In genomic region chr3:107621465-107621864, GRCh38 we compare ENCODE assay signal across 15 cellular contexts.
DNase-seq lines count a peak whose midpoint lies in the region; ATAC-seq, FAIRE-seq and TF ChIP-seq lines count a peak whose summit lies in the region.
"Had no signal": no experiment of that assay in that cellular context is flagged by ENCODE, and none has a peak within 500 bp of the region (broad histone marks: within the 10 kb centered on the region; RNA-seq: fewer than 3 reads in every experiment).

No MANE protein-coding gene starts in this region.

- H3K4me1 ChIP-seq in GM12878 (ENCODE audit: control insufficient read depth, insufficient read depth, low read length) (peaks cover 15% of the 10 kb centered on the region), thyroid gland (no peaks in the 10 kb centered on the region)

- no peak overlapping the region for H3K4me3 Mint-ChIP-seq in stimulated activated naive CD8-positive, alpha-beta T cell treated with anti-CD3 and anti-CD28 coated beads, Interleukin-15, Interleukin-2, amounts not matched to agents 100 ng/mL and 50 ng/mL, for 24 hours
- no peak overlapping the region for H3K4me3 Mint-ChIP-seq in stimulated activated naive CD8-positive, alpha-beta T cell treated with anti-CD3 and anti-CD28 coated beads, Interleukin-15, amount 100 ng/mL, for 72 hours
- H3K4me3 Mint-ChIP-seq: CD4-positive, CD25-positive, alpha-beta regulatory T cell had no signal

- TF ChIP-seq RAD21 in GM12878 (IDR thresholded peaks at IDR 0.05; ENCODE audit: insufficient read depth, low read depth, low read length), result no peak

- H3K27me3 Mint-ChIP-seq in stimulated activated naive CD8-positive, alpha-beta T cell treated with anti-CD3 and anti-CD28 coated beads, Interleukin-15, Interleukin-2, amounts not matched to agents 100 ng/mL and 50 ng/mL, for 24 hours, result no peaks in the 10 kb centered on the region
- H3K27me3 Mint-ChIP-seq in stimulated activated naive CD8-positive, alpha-beta T cell treated with anti-CD3 and anti-CD28 coated beads, Interleukin-15, amount 100 ng/mL, for 72 hours, result no peaks in the 10 kb centered on the region
- H3K27me3 Mint-ChIP-seq: CD4-positive, CD25-positive, alpha-beta regulatory T cell had no signal

- in situ Hi-C loops in GM12878 (cut with MboI), result no loop called here
- in situ Hi-C loops in GM13977 (cut with MboI; ENCODE audit: low pct_unique_long_range_greater_than_20kb, low sequenced_read_pairs, unreplicated experiment), result no loop called here

- peaks cover 24% of the 10 kb centered on the region for H3K79me2 ChIP-seq in GM12878 (ENCODE audit: control insufficient read depth, insufficient read depth, low read length)

- no peaks in the 10 kb centered on the region for H4K20me1 ChIP-seq in GM12878 (ENCODE audit: control insufficient read depth, insufficient read depth)

- TF ChIP-seq EP300 in GM12878 (IDR thresholded peaks at IDR 0.05; ENCODE audit: borderline replicate concordance in 1 of 2, control insufficient read depth in 1 of 2, low read depth in 2 of 2, low read length in 2 of 2), result no peak

- H3K9me3 ChIP-seq in GM12878 (replicated peaks; ENCODE audit: control insufficient read depth, insufficient read depth, low read length) (no peaks in the 10 kb centered on the region; the same call in 2 of the 3 replicates), thyroid gland (no peaks in the 10 kb centered on the region)

- H3K27ac ChIP-seq in GM12878 (ENCODE audit: control insufficient read depth, insufficient read depth) (no peak overlapping the region), thyroid gland (no peak overlapping the region)
- H3K27ac ChIP-seq: 22Rv1, GM23248 had no signal

- CTCF ChIA-PET in GM12878 (lab: Yijun Ruan, JAX), result interaction anchor here (1.0 to 1.3 kb wide), 5 partner anchors 9 to 46 kb away, joined by 3 to 5 read pairs (median 3); no protein-coding TSS in a partner anchor

- no peak overlapping the region for H2AFZ ChIP-seq in GM12878 (ENCODE audit: control insufficient read depth, low read depth, low read length)
- H2AFZ ChIP-seq: GM23248 had no signal

- no peak for TF ChIP-seq POLR2A in GM12878 (IDR thresholded peaks at IDR 0.05; ENCODE audit: low read depth, low read length)
- no peak for TF ChIP-seq POLR2A in thyroid gland (IDR thresholded peaks at IDR 0.05)

- H3K9ac ChIP-seq in GM12878 (ENCODE audit: control insufficient read depth, insufficient read depth, low read length), result no peak overlapping the region
- H3K9ac ChIP-seq: GM23248 had no signal

- DNase-seq in NOMO-1 treated with DMSO at 0.1 percent for 48 hours (lab: John Stamatoyannopoulos, UW; ENCODE audit: unreplicated experiment) (peak; percentile 13), NOMO-1 treated with dmso at 0.1 percent for 144 hours (lab: John Stamatoyannopoulos, UW; ENCODE audit: unreplicated experiment) (no peak), GM12878 (ENCODE audit: low read depth, low spot score) (no peak), LoVo (ENCODE audit: low spot score) (no peak), thyroid gland (no peak), GM13977 (ENCODE audit: low spot score) (no peak)
- no peak for DNase-seq in stimulated activated naive CD8-positive, alpha-beta T cell treated with anti-CD3 and anti-CD28 coated beads, Interleukin-15, amount 100 ng/mL, for 72 hours
- DNase-seq: CD4-positive, CD25-positive, alpha-beta regulatory T cell; DMS53; GF-D8; GM23248 had no signal

- intact Hi-C loops in GM12878 (cut with micrococcal nuclease; ENCODE audit: unreplicated experiment) (no loop called here), thyroid gland (cut with DNase I) (no loop called here)

- H3K27me3 ChIP-seq in GM12878 (replicated peaks in 1 of 2; ENCODE audit: control insufficient read depth in 2 of 2, insufficient read depth in 2 of 2, low read length in 1 of 2) (no peaks in the 10 kb centered on the region), thyroid gland (no peaks in the 10 kb centered on the region)

- WGBS in GM12878 (ENCODE audit: insufficient coverage, insufficient replicate concordance, low lambda C conversion rate, missing lambda C conversion rate), result 96% methylated on average over 3 of the region's 3 CpGs
- 78 to 87% methylated on average over 3 of the region's 3 CpGs for WGBS in thyroid gland, 2 donors

- RAD21 ChIA-PET in GM12878 (lab: Charles Lee; ENCODE audit: unreplicated experiment), result interaction anchor here (1.3 kb wide), 1 partner anchor 11 kb away, joined by 6 read pairs; no protein-coding TSS in a partner anchor

- H3K4me1 Mint-ChIP-seq in stimulated activated naive CD8-positive, alpha-beta T cell treated with anti-CD3 and anti-CD28 coated beads, Interleukin-15, Interleukin-2, amounts not matched to agents 100 ng/mL and 50 ng/mL, for 24 hours (ENCODE audit: low read depth), result peaks cover 60% of the 10 kb centered on the region
- peaks cover 54% of the 10 kb centered on the region for H3K4me1 Mint-ChIP-seq in stimulated activated naive CD8-positive, alpha-beta T cell treated with anti-CD3 and anti-CD28 coated beads, Interleukin-15, amount 100 ng/mL, for 72 hours

- no peak for TF ChIP-seq CTCF in GM12878 (IDR thresholded peaks at IDR 0.05 in 2 of 3, conservative IDR thresholded peaks at IDR 0.05 in 1 of 3; ENCODE audit: control insufficient read depth in 2 of 3, extremely low read depth in 1 of 3, insufficient read depth in 1 of 3, low read depth in 3 of 3, low read length in 3 of 3)
- no peak for TF ChIP-seq CTCF in thyroid gland (IDR thresholded peaks at IDR 0.05)
- TF ChIP-seq CTCF in GM13977 (IDR thresholded peaks at IDR 0.05; ENCODE audit: extremely low read depth, insufficient read depth, missing control alignments), result no peak

- no peak for FAIRE-seq in GM12878 (lab: Jason Lieb, UNC)
- FAIRE-seq: GM18507 had no signal

- H3K9me3 Mint-ChIP-seq in stimulated activated naive CD8-positive, alpha-beta T cell treated with anti-CD3 and anti-CD28 coated beads, Interleukin-15, Interleukin-2, amounts not matched to agents 100 ng/mL and 50 ng/mL, for 24 hours, result no peaks in the 10 kb centered on the region
- H3K9me3 Mint-ChIP-seq in stimulated activated naive CD8-positive, alpha-beta T cell treated with anti-CD3 and anti-CD28 coated beads, Interleukin-15, amount 100 ng/mL, for 72 hours, result no peaks in the 10 kb centered on the region

- SMC1A ChIA-PET in GM12878 (lab: Charles Lee; ENCODE audit: uncharacterized antibody, unreplicated experiment), result interaction anchor here (0.7 to 1.6 kb wide), 6 partner anchors 8 to 48 kb away, joined by 3 to 10 read pairs (median 5); no protein-coding TSS in a partner anchor

- H3K36me3 ChIP-seq in GM12878 (ENCODE audit: control insufficient read depth in 2 of 2, insufficient read depth in 2 of 2, low read length in 1 of 2) (no peaks in the 10 kb centered on the region), thyroid gland (no peaks in the 10 kb centered on the region)

- no peak overlapping the region for H3K4me3 ChIP-seq in GM12878
- no peak overlapping the region for H3K4me3 ChIP-seq in thyroid gland (replicated peaks in 1 of 3)
- H3K4me3 ChIP-seq: GM23248 had no signal

- peak overlapping the region; percentile 45 for H3K27ac Mint-ChIP-seq in stimulated activated naive CD8-positive, alpha-beta T cell treated with anti-CD3 and anti-CD28 coated beads, Interleukin-15, Interleukin-2, amounts not matched to agents 100 ng/mL and 50 ng/mL, for 24 hours
- H3K27ac Mint-ChIP-seq in stimulated activated naive CD8-positive, alpha-beta T cell treated with anti-CD3 and anti-CD28 coated beads, Interleukin-15, amount 100 ng/mL, for 72 hours, result no peak overlapping the region
- H3K27ac Mint-ChIP-seq: CD4-positive, CD25-positive, alpha-beta regulatory T cell had no signal

- ATAC-seq in stimulated activated naive CD8-positive, alpha-beta T cell treated with anti-CD3 and anti-CD28 coated beads, Interleukin-15, amount 100 ng/mL, for 72 hours, result no peak
- no peak for ATAC-seq in GM12878
- ATAC-seq: HCT116 had no signal

- H3K4me2 ChIP-seq in GM12878 (ENCODE audit: control insufficient read depth, insufficient read depth), result peak overlapping the region; percentile 36

- peaks cover 13% of the 10 kb centered on the region for H3K36me3 Mint-ChIP-seq in stimulated activated naive CD8-positive, alpha-beta T cell treated with anti-CD3 and anti-CD28 coated beads, Interleukin-15, Interleukin-2, amounts not matched to agents 100 ng/mL and 50 ng/mL, for 24 hours (ENCODE audit: low read depth)

- POLR2A ChIA-PET in GM12878 (lab: Charles Lee), result interaction anchor here (1.2 kb wide), 1 partner anchor 21 kb away, joined by 3 read pairs; no protein-coding TSS in a partner anchor

- no TSS peak for BruUV-seq in GM12878 (replicated peaks; lab: Mats Ljungman, UMichigan)

TF ChIP-seq in GM12878, 131 proteins besides CTCF, POLR2A, EP300 and RAD21 (continues in another document):
- TF ChIP-seq FOXK2 (IDR thresholded peaks at IDR 0.05) (no peak), GATAD2B (conservative IDR thresholded peaks at IDR 0.05; ENCODE audit: low read depth) (no peak), CHD4 (IDR thresholded peaks at IDR 0.05) (no peak), MYB (IDR thresholded peaks at IDR 0.05; ENCODE audit: borderline replicate concordance, low read depth, low read length) (no peak), SMC3 (IDR thresholded peaks at IDR 0.05; ENCODE audit: borderline replicate concordance, low read length) (no peak), E4F1 (IDR thresholded peaks at IDR 0.05; ENCODE audit: borderline replicate concordance, partially characterized antibody) (no peak)
